16 cellular contexts compared by ENCODE assay signal in genomic region chr15:93012793-93013192, GRCh38.
DNase-seq lines count a peak whose midpoint lies in the region; ATAC-seq, FAIRE-seq and TF ChIP-seq lines count a peak whose summit lies in the region.
"Had no signal": no experiment of that assay in that cellular context is flagged by ENCODE, and none has a peak within 500 bp of the region (broad histone marks: within the 10 kb centered on the region; RNA-seq: fewer than 3 reads in every experiment).

No MANE protein-coding gene starts in this region.

- H3K27ac Mint-ChIP-seq in activated T-cell treated with anti-CD3 and anti-CD28 coated beads, Interleukin-2, amount 50 U/mL, for 72 hours, result peak overlapping the region; percentile 71
- H3K27ac Mint-ChIP-seq in T-helper 17 cell, result peak overlapping the region; percentile 85
- H3K27ac Mint-ChIP-seq: H9 had no signal

- 100% methylated on average over 1 of the region's 1 CpG for WGBS in HepG2 (ENCODE audit: low lambda C conversion rate)

- H3K9ac ChIP-seq in HepG2 (ENCODE audit: insufficient read depth, low read depth, low read length), result no peak overlapping the region

- in situ Hi-C loops in HepG2 (cut with HindIII; ENCODE audit: extremely low pct_ligation_motif_present, low pct_unique_long_range_greater_than_20kb) (loop anchor here (25.0 kb wide), 1 partner anchor 225 kb away; no protein-coding TSS in a partner anchor), gastrocnemius medialis (cut with MboI; ENCODE audit: low sequenced_read_pairs in 4 of 4) (loop anchor here in 3 of 4 donors (25.0 kb wide), 1 partner anchor 225 kb away; no protein-coding TSS in a partner anchor)

- no peaks in the 10 kb centered on the region for H3K9me3 Mint-ChIP-seq in activated T-cell treated with anti-CD3 and anti-CD28 coated beads, Interleukin-2, amount 50 U/mL, for 72 hours
- H3K9me3 Mint-ChIP-seq: CD8-positive, alpha-beta memory T cell; H9 had no signal

- no peak overlapping the region for H2AFZ ChIP-seq in HepG2 (ENCODE audit: low read length)

- TF ChIP-seq EP300 in HepG2 (IDR thresholded peaks at IDR 0.05; ENCODE audit: low read depth in 2 of 2, low read length in 2 of 2) (no peak), HepG2 (CRISPR knock-in tag; IDR thresholded peaks at IDR 0.05; ENCODE audit: borderline replicate concordance) (no peak)

- H4K20me1 ChIP-seq in HepG2 (ENCODE audit: insufficient read depth, low read length), result no peaks in the 10 kb centered on the region

- no peak for DNase-seq in activated T-cell treated with anti-CD3 and anti-CD28 coated beads, Interleukin-2, amount 50 U/mL, for 72 hours
- DNase-seq in activated T-cell treated with anti-CD3 and anti-CD28 coated beads, Interleukin-2, amount 50 U/mL, for 48 hours, result no peak
- DNase-seq in T-helper 17 cell, result no peak
- no peak for DNase-seq in HepG2 (ENCODE audit: low spot score)
- no peak for DNase-seq in gastrocnemius medialis
- no peak for DNase-seq in RKO (ENCODE audit: low spot score)
- no peak for DNase-seq in NCI-H187 (lab: John Stamatoyannopoulos, UW)
- DNase-seq: CD8-positive, alpha-beta memory T cell; DMS79; H9; NCI-H1105; NCI-H187 treated with DMSO at 0.1 percent for 48 hours; NCI-H69; NK-92 treated with Interleukin-12 subunit alpha and Interleukin-12 subunit beta, amount 100 ng/mL, for 24 hours had no signal

- H3K4me2 ChIP-seq in HepG2 (ENCODE audit: low read depth, low read length), result no peak overlapping the region

- no peak for FAIRE-seq in HepG2 (lab: Jason Lieb, UNC)
- FAIRE-seq: D721Med had no signal

- H3K27me3 Mint-ChIP-seq in activated T-cell treated with anti-CD3 and anti-CD28 coated beads, Interleukin-2, amount 50 U/mL, for 72 hours (ENCODE audit: low read depth), result no peaks in the 10 kb centered on the region
- H3K27me3 Mint-ChIP-seq in T-helper 17 cell, result no peaks in the 10 kb centered on the region
- H3K27me3 Mint-ChIP-seq: CD8-positive, alpha-beta memory T cell had no signal

- no peaks in the 10 kb centered on the region for H3K27me3 ChIP-seq in HepG2 (ENCODE audit: control insufficient read depth in 1 of 2, insufficient read depth in 2 of 2, low read length in 2 of 2)
- H3K27me3 ChIP-seq in gastrocnemius medialis, result no peaks in the 10 kb centered on the region

- H3K27ac ChIP-seq in HepG2 (ENCODE audit: extremely low read length, insufficient read depth, low read length), result no peak overlapping the region
- H3K27ac ChIP-seq in gastrocnemius medialis, result peak overlapping the region in 3 of 4 donors; percentile 20 to 57 (median 55)

- no peaks in the 10 kb centered on the region for H3K9me3 ChIP-seq in T-helper 17 cell (ENCODE audit: control insufficient read depth, low read length, poor library complexity, severe bottlenecking)
- no peaks in the 10 kb centered on the region for H3K9me3 ChIP-seq in HepG2 (ENCODE audit: low read length)
- H3K9me3 ChIP-seq in gastrocnemius medialis, result no peaks in the 10 kb centered on the region

- H3K4me3 ChIP-seq in HepG2 (replicated peaks in 1 of 3; ENCODE audit: insufficient read depth in 1 of 3, low read depth in 2 of 3, low read length in 3 of 3) (no peak overlapping the region), gastrocnemius medialis (no peak overlapping the region)

- intact Hi-C loops in HepG2 (cut with micrococcal nuclease; ENCODE audit: unreplicated experiment), result no loop called here
- intact Hi-C loops in gastrocnemius medialis (cut with DNase I; ENCODE audit: low total_unique reads), result no loop called here

- TF ChIP-seq CTCF in HepG2 (CRISPR knock-in tag; IDR thresholded peaks at IDR 0.05) (no peak), gastrocnemius medialis (IDR thresholded peaks at IDR 0.05 in 4 of 5, conservative IDR thresholded peaks at IDR 0.05 in 1 of 5) (no peak)

- H3K4me1 ChIP-seq in HepG2 (ENCODE audit: insufficient read depth, low read length) (no peaks in the 10 kb centered on the region), gastrocnemius medialis (no peaks in the 10 kb centered on the region)

- CTCF ChIA-PET in HepG2 (lab: Yijun Ruan, JAX; ENCODE audit: low intra/inter-chr PET ratio, low total read pairs), result no interaction called here

- H3K4me1 Mint-ChIP-seq in activated T-cell treated with anti-CD3 and anti-CD28 coated beads, Interleukin-2, amount 50 U/mL, for 72 hours (ENCODE audit: low read depth), result peaks cover 25% of the 10 kb centered on the region
- H3K4me1 Mint-ChIP-seq in T-helper 17 cell, result peaks cover 12% of the 10 kb centered on the region
- H3K4me1 Mint-ChIP-seq: H9 had no signal

- no peak overlapping the region for H3K4me3 Mint-ChIP-seq in activated T-cell treated with anti-CD3 and anti-CD28 coated beads, Interleukin-2, amount 50 U/mL, for 72 hours
- H3K4me3 Mint-ChIP-seq in T-helper 17 cell, result no peak overlapping the region
- H3K4me3 Mint-ChIP-seq: CD8-positive, alpha-beta memory T cell; H9 had no signal

- H3K36me3 Mint-ChIP-seq in activated T-cell treated with anti-CD3 and anti-CD28 coated beads, Interleukin-2, amount 50 U/mL, for 72 hours (ENCODE audit: insufficient read depth in 2 of 2), result peaks cover 30 to 64% of the 10 kb centered on the region in 2 donors
- peaks cover 20% of the 10 kb centered on the region for H3K36me3 Mint-ChIP-seq in T-helper 17 cell (ENCODE audit: low read depth)

- peaks cover 36 to 91% of the 10 kb centered on the region in 2 experiments for H3K36me3 ChIP-seq in HepG2 (replicated peaks in 1 of 2; ENCODE audit: control insufficient read depth in 1 of 2, insufficient read depth in 2 of 2, low read length in 2 of 2)
- peaks cover 0 to 89% of the 10 kb centered on the region in 2 donors for H3K36me3 ChIP-seq in gastrocnemius medialis

- no TSS peak for BruUV-seq in HepG2 (replicated peaks; lab: Mats Ljungman, UMichigan)

- POLR2A ChIA-PET in HepG2 (lab: Yijun Ruan, JAX), result no interaction called here

- TF ChIP-seq RAD21 in HepG2 (CRISPR knock-in tag; IDR thresholded peaks at IDR 0.05), result no peak

- no peak for TF ChIP-seq POLR2A in HepG2 (IDR thresholded peaks at IDR 0.05; ENCODE audit: insufficient read depth in 1 of 2, low read depth in 2 of 2, low read length in 2 of 2)
- no peak for TF ChIP-seq POLR2A in gastrocnemius medialis (IDR thresholded peaks at IDR 0.05)

- no peaks in the 10 kb centered on the region for H3K79me2 ChIP-seq in HepG2 (ENCODE audit: insufficient read depth, low read length)

- no peak for ATAC-seq in activated T-cell treated with anti-CD3 and anti-CD28 coated beads, Interleukin-2, amount 50 U/mL, for 72 hours (replicated peaks in 1 of 2)
- ATAC-seq in T-helper 17 cell (no peak), HepG2 (peak; percentile 13), gastrocnemius medialis (peak; percentile 28 to 50), HG03159 (IDR thresholded peaks at IDR 0.05; ENCODE audit: unreplicated experiment) (no peak)

TF ChIP-seq in HepG2, 621 proteins besides CTCF, POLR2A, EP300 and RAD21:
- TF ChIP-seq FIP1L1 (IDR thresholded peaks at IDR 0.05; ENCODE audit: borderline replicate concordance, insufficient read depth, low read depth, low read length), result no peak
- peak; percentile 81 for TF ChIP-seq RBM22 (optimal IDR thresholded peaks at IDR 0.05; ENCODE audit: low read length)

Comparison
In these comparisons a context has a peak if more than half of its experiments do, and no peak if none do; other contexts are left out.
1. ATAC-seq: peak in HepG2 (single experiment) and gastrocnemius medialis (2 of 2); none in activated T-cell treated with anti-CD3 and anti-CD28 coated beads, Interleukin-2, amount 50 U/mL, for 72 hours (0 of 2), T-helper 17 cell (single experiment) and HG03159 (single experiment).